ENCODE assay signal across 8 cellular contexts in the genomic region with DNA sequence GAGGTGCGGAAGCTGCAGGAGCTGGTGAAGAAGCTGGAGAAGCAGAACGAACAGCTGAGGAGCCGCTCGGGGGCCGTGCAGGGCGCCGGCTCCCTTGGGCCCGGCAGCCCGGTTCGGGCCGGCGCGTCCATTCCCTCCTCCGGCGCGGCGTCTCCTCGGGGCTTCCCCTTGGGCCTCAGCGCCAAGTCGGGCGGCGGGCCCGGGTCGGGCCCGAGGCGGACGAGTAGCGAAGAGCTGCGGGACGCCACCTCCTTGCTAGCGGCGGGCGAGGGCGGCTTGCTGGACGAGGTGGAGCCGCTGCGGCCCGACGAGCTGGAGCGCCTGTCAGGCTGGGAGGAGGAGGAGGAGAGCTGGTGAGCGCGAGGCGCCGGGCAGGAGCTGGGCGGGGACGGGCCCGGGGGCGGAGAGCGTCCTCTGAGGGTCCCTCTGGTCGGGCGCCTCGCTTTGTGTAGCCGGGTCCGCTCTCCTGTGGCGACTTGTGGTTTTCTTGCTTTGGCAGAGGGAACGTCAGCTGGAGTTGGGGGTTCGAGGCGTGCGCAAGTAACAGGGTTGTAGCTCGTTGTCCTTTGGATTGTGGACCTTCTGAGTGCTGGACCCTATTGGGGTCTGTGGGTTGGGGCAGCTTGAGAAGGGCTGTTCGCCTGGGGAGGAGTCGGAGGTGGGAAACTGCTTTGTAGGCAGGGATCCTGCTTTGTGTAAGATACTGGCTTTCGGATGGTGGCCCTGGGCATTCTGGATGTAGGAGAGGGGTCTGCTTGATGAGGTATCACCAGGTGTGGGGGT. TPM values are rescaled to one million over a fixed set of nuclear protein-coding genes. Genes with fewer than 3 reads are reported as not detected.
DNase-seq lines count a peak whose midpoint lies in the region; ATAC-seq and TF ChIP-seq lines count a peak whose summit lies in the region.

No MANE protein-coding gene starts in this region.

- H3K4me3 ChIP-seq in cardiac muscle cell (peak overlapping the region; percentile 94), parathyroid adenoma (ENCODE audit: low read depth, low read length) (peak overlapping the region; percentile 86), urinary bladder (ENCODE audit: low read depth, low read length) (peak overlapping the region; percentile 84)

- peaks cover 25% of the 10 kb centered on the region for H3K4me1 ChIP-seq in cardiac muscle cell (ENCODE audit: low read depth)
- H3K4me1 ChIP-seq in parathyroid adenoma: peaks cover 4% of the 10 kb centered on the region
- H3K4me1 ChIP-seq in urinary bladder (ENCODE audit: insufficient read depth): no peaks in the 10 kb centered on the region

- no peaks in the 10 kb centered on the region for H3K36me3 ChIP-seq in cardiac muscle cell
- no peaks in the 10 kb centered on the region for H3K36me3 ChIP-seq in parathyroid adenoma (ENCODE audit: control insufficient read depth, insufficient read depth, low read length)
- H3K36me3 ChIP-seq in urinary bladder (ENCODE audit: insufficient read depth): no peaks in the 10 kb centered on the region

- TF ChIP-seq CTCF in cardiac muscle cell (IDR thresholded peaks at IDR 0.05; ENCODE audit: low read depth, low read length) (no peak), parathyroid adenoma (IDR thresholded peaks at IDR 0.05) (no peak)

- WGBS in urinary bladder: 1% methylated on average over 63 of the region's 63 CpGs

- peak overlapping the region; percentile 67 for H3K9ac ChIP-seq in parathyroid adenoma

- H3K9me3 Mint-ChIP-seq in activated naive CD4-positive, alpha-beta T cell treated with anti-CD3 and anti-CD28 coated beads, Interleukin-2, amount 50 U/mL, for 72 hours: no peaks in the 10 kb centered on the region

- ATAC-seq in GM18870 (IDR thresholded peaks at IDR 0.05; ENCODE audit: unreplicated experiment) (peak; percentile 13), HG03108 (IDR thresholded peaks at IDR 0.05; ENCODE audit: unreplicated experiment) (peak; percentile 16)
- peak; percentile 9 to 15 for ATAC-seq in activated naive CD4-positive, alpha-beta T cell treated with anti-CD3 and anti-CD28 coated beads, Interleukin-2, amount 50 U/mL, for 72 hours

- H3K27ac ChIP-seq in cardiac muscle cell (peak overlapping the region; percentile 96), parathyroid adenoma (peak overlapping the region; percentile 91), urinary bladder (ENCODE audit: low read depth) (peak overlapping the region; percentile 97)

- peaks cover 4 to 12% of the 10 kb centered on the region in 2 donors for H3K36me3 Mint-ChIP-seq in activated naive CD4-positive, alpha-beta T cell treated with anti-CD3 and anti-CD28 coated beads, Interleukin-2, amount 50 U/mL, for 72 hours

- peak overlapping the region; percentile 88 for H2AFZ ChIP-seq in parathyroid adenoma

- DNase-seq in AG08396 (ENCODE audit: low spot score): peak; percentile 47
- peak; percentile 56 for DNase-seq in RKO (ENCODE audit: low spot score)
- peak; percentile 50 to 72 for DNase-seq in activated naive CD4-positive, alpha-beta T cell treated with anti-CD3 and anti-CD28 coated beads, Interleukin-2, amount 50 U/mL, for 72 hours (ENCODE audit: low spot score in 2 of 2)
- DNase-seq in cardiac muscle cell (ENCODE audit: low read depth in 1 of 2, low spot score in 1 of 2): peak; percentile 48 to 81

- H3K79me2 ChIP-seq in parathyroid adenoma: peaks cover 19% of the 10 kb centered on the region

- peak overlapping the region; percentile 95 for H3K4me2 ChIP-seq in parathyroid adenoma (ENCODE audit: low read length)

- peak overlapping the region; percentile 97 to 99 for H3K27ac Mint-ChIP-seq in activated naive CD4-positive, alpha-beta T cell treated with anti-CD3 and anti-CD28 coated beads, Interleukin-2, amount 50 U/mL, for 72 hours

- H3K9me3 ChIP-seq in cardiac muscle cell (ENCODE audit: low read depth) (no peaks in the 10 kb centered on the region), parathyroid adenoma (ENCODE audit: control insufficient read depth, low read length) (no peaks in the 10 kb centered on the region)

- no peaks in the 10 kb centered on the region for H3K27me3 ChIP-seq in cardiac muscle cell
- H3K27me3 ChIP-seq in parathyroid adenoma (ENCODE audit: control insufficient read depth, insufficient read depth, low read length): no peaks in the 10 kb centered on the region

RNA-seq across cellular contexts. Expression of a gene that starts 0.6 kb away (rescaled TPM):
- total RNA-seq in activated naive CD4-positive, alpha-beta T cell treated with anti-CD3 and anti-CD28 coated beads, Interleukin-2, amount 50 U/mL, for 72 hours: 10 to 100 TPM; 42.7 to 59.2 TPM
- 22.4 and 92.5 TPM in 2 replicates for total RNA-seq in cardiac muscle cell
- 23.8 and 28.4 TPM in 2 replicates for polyA plus RNA-seq in cardiac muscle cell
- 73.9 TPM for total RNA-seq in urinary bladder
- 90.7 TPM for polyA plus RNA-seq in urinary bladder

Comparison
In these comparisons a context has a peak if more than half of its experiments do, and no peak if none do; other contexts are left out.
1. Peak in every context shown above with its lines: DNase-seq, ATAC-seq, H3K4me3 ChIP-seq and H3K27ac ChIP-seq.